In the genomic region with DNA sequence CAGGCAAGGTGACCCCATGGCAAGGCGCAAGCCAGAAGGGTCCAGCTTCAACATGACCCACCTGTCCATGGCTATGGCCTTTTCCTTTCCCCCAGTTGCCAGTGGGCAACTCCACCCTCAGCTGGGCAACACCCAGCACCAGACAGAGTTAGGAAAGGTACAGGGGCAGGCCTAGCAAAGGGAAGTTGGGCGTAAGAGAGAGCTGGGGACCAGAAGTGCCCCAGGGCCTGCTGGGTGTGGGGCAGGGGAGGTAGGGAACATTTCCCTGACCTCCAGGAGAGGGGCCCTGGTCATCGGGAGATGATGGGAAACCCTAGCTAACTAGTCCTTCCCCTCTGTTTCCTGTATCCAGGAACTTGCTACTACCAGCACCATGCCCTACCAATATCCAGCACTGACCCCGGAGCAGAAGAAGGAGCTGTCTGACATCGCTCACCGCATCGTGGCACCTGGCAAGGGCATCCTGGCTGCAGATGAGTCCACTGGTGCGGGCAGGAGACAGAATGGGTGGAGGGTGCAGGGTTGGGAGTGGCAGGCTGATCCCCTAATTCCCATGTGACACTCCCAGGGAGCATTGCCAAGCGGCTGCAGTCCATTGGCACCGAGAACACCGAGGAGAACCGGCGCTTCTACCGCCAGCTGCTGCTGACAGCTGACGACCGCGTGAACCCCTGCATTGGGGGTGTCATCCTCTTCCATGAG, we compare ENCODE assay signal across 6 cellular contexts.
DNase-seq lines count a peak whose midpoint lies in the region; ATAC-seq and TF ChIP-seq lines count a peak whose summit lies in the region.

No MANE protein-coding gene starts in this region.

- peaks cover 63% of the 10 kb centered on the region for H3K36me3 ChIP-seq in OCI-LY1 (ENCODE audit: insufficient read depth, low read length)

- H3F3A ChIP-seq in OCI-LY1 (ENCODE audit: insufficient read depth, low read length), result no peaks in the 10 kb centered on the region

- peak overlapping the region; percentile 78 for H3K4me3 ChIP-seq in OCI-LY1 (ENCODE audit: low read depth, low read length, poor library complexity, severe bottlenecking)
- H3K4me3 ChIP-seq in epithelial cell of esophagus (ENCODE audit: low read length), result peak overlapping the region; percentile 96
- peak overlapping the region; percentile 86 to 99 (median 93) for H3K4me3 ChIP-seq in skin epidermis

- no peak for ATAC-seq in GM21529 (IDR thresholded peaks at IDR 0.05; ENCODE audit: unreplicated experiment)
- no peak for ATAC-seq in GM19328 (IDR thresholded peaks at IDR 0.05; ENCODE audit: unreplicated experiment)

- TF ChIP-seq CTCF in OCI-LY1 (IDR thresholded peaks at IDR 0.05; ENCODE audit: low read length) (no peak), epithelial cell of esophagus (IDR thresholded peaks at IDR 0.05; ENCODE audit: insufficient read depth, low read depth, low read length, missing control alignments) (no peak)

- H2AFZ ChIP-seq in OCI-LY1 (ENCODE audit: low read length), result no peak overlapping the region

- peaks cover 55% of the 10 kb centered on the region for H3K4me1 ChIP-seq in OCI-LY1 (ENCODE audit: insufficient read depth, low read length, severe bottlenecking)

- peak overlapping the region; percentile 88 for H3K4me2 ChIP-seq in OCI-LY1 (ENCODE audit: low read length)

- no peaks in the 10 kb centered on the region for H3K27me3 ChIP-seq in OCI-LY1 (ENCODE audit: insufficient read depth, low read length)

- H3K9me3 ChIP-seq in OCI-LY1 (ENCODE audit: low read length), result no peaks in the 10 kb centered on the region

- peaks cover 13% of the 10 kb centered on the region for H3K79me2 ChIP-seq in OCI-LY1 (ENCODE audit: insufficient read depth, low read length)

- H3K27ac ChIP-seq in OCI-LY1 (ENCODE audit: low read depth, low read length, poor library complexity, severe bottlenecking), result peak overlapping the region; percentile 72
- H3K27ac ChIP-seq in skin epidermis, result peak overlapping the region; percentile 88 to 100 (median 97)

- H4K20me1 ChIP-seq in OCI-LY1 (ENCODE audit: insufficient read depth, low read length), result no peaks in the 10 kb centered on the region

- H3K9me2 ChIP-seq in OCI-LY1 (ENCODE audit: low read depth, low read length), result no peaks in the 10 kb centered on the region

- no peak for DNase-seq in epithelial cell of esophagus (ENCODE audit: low read depth)
- no peak for DNase-seq in NCI-H510A (lab: John Stamatoyannopoulos, UW)

- peak overlapping the region; percentile 76 for H3K9ac ChIP-seq in OCI-LY1 (ENCODE audit: low read length)
